ENCODE assay signal across 1 cellular context in the genomic region with DNA sequence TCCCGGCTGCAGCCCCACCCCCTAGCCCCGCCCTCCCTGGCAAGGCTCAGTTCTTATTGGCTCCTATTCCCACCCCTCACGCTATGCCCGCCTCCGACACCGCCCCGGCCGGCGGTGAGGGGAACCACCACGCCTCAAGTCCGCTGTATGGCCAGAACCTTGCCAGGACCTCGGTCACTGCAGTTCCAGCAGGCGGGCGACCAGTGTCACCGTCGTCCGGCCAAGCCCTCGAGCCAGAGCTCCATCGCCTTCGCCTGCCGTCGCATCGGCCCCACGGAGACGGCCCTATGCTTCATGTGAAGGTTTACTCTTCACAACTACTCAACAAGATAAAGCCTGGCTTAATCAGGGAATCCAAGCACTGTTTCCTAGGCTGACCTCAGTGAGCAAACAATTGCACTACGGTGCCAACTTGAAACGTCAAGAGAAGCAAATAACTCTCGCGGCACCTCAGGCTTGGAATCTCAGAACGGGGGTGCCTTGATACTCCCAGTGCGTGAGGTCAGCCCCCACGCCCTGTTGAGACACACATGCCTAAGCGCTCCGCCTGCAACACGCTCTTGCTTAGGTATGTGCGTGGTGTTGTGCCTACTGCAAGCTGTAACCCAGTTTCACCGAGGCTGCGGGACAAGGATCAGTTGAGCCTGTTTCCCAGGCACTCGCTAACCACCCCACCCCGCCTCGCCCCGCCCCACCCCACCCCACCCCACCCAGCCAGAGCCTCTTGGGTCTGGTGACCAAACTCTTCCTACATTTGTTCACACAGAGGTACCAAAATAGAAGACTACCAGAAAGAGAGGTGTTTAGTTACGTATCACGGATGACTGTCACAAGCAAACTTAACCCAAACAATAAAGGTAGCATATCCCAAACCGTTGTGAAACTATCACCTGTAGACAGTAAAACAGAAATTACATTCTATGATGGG.
A peak's percentile ranks its signal among the peaks of the same experiment; 100 is the strongest.
TF ChIP-seq lines count a peak whose summit lies in the region.

No MANE protein-coding gene starts in this region.

TF ChIP-seq in K562, 482 proteins besides CTCF, POLR2A, EP300 and RAD21 (continued from another document):
- TF ChIP-seq ZNF436 (CRISPR knock-in tag; IDR thresholded peaks at IDR 0.05) = no peak
- TF ChIP-seq, protein P1, sequence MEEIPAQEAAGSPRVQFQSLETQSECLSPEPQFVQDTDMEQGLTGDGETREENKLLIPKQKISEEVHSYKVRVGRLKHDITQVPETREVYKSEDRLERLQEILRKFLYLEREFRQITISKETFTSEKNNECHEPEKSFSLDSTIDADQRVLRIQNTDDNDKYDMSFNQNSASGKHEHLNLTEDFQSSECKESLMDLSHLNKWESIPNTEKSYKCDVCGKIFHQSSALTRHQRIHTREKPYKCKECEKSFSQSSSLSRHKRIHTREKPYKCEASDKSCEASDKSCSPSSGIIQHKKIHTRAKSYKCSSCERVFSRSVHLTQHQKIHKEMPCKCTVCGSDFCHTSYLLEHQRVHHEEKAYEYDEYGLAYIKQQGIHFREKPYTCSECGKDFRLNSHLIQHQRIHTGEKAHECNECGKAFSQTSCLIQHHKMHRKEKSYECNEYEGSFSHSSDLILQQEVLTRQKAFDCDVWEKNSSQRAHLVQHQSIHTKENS (CRISPR knock-in tag; IDR thresholded peaks at IDR 0.05) = no peak
- peak; percentile 23; the same call in 1 of the 2 replicates for TF ChIP-seq RBFOX2 (IDR thresholded peaks at IDR 0.05; ENCODE audit: low read depth, low read length)
- no peak for TF ChIP-seq LEF1 (IDR thresholded peaks at IDR 0.05)
- TF ChIP-seq CREB1 (IDR thresholded peaks at IDR 0.05) = no peak
- 0 out of 2 replicates have a peak, but pooled peaks have one; percentile 39 for TF ChIP-seq CREB1 (CRISPR knock-in tag; IDR thresholded peaks at IDR 0.05)
- TF ChIP-seq, protein P2, sequence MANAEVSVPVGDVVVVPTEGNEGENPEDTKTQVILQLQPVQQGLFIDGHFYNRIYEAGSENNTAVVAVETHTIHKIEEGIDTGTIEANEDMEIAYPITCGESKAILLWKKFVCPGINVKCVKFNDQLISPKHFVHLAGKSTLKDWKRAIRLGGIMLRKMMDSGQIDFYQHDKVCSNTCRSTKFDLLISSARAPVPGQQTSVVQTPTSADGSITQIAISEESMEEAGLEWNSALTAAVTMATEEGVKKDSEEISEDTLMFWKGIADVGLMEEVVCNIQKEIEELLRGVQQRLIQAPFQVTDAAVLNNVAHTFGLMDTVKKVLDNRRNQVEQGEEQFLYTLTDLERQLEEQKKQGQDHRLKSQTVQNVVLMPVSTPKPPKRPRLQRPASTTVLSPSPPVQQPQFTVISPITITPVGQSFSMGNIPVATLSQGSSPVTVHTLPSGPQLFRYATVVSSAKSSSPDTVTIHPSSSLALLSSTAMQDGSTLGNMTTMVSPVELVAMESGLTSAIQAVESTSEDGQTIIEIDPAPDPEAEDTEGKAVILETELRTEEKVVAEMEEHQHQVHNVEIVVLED (CRISPR knock-in tag; IDR thresholded peaks at IDR 0.05) = no peak
- TF ChIP-seq, protein P3, sequence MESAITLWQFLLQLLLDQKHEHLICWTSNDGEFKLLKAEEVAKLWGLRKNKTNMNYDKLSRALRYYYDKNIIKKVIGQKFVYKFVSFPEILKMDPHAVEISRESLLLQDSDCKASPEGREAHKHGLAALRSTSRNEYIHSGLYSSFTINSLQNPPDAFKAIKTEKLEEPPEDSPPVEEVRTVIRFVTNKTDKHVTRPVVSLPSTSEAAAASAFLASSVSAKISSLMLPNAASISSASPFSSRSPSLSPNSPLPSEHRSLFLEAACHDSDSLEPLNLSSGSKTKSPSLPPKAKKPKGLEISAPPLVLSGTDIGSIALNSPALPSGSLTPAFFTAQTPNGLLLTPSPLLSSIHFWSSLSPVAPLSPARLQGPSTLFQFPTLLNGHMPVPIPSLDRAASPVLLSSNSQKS (CRISPR knock-in tag; IDR thresholded peaks at IDR 0.05) = no peak
- TF ChIP-seq RBM34 (IDR thresholded peaks at IDR 0.05; ENCODE audit: borderline replicate concordance, insufficient read depth, low read length) = no peak
- peak; percentile 62 for TF ChIP-seq SP2 (IDR thresholded peaks at IDR 0.05; ENCODE audit: extremely low read depth, low read depth, low read length, poor library complexity, severe bottlenecking)
- TF ChIP-seq, protein P4, sequence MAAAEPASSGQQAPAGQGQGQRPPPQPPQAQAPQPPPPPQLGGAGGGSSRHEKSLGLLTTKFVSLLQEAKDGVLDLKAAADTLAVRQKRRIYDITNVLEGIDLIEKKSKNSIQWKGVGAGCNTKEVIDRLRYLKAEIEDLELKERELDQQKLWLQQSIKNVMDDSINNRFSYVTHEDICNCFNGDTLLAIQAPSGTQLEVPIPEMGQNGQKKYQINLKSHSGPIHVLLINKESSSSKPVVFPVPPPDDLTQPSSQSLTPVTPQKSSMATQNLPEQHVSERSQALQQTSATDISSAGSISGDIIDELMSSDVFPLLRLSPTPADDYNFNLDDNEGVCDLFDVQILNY (CRISPR knock-in tag; IDR thresholded peaks at IDR 0.05) = no peak
- TF ChIP-seq, protein P5, sequence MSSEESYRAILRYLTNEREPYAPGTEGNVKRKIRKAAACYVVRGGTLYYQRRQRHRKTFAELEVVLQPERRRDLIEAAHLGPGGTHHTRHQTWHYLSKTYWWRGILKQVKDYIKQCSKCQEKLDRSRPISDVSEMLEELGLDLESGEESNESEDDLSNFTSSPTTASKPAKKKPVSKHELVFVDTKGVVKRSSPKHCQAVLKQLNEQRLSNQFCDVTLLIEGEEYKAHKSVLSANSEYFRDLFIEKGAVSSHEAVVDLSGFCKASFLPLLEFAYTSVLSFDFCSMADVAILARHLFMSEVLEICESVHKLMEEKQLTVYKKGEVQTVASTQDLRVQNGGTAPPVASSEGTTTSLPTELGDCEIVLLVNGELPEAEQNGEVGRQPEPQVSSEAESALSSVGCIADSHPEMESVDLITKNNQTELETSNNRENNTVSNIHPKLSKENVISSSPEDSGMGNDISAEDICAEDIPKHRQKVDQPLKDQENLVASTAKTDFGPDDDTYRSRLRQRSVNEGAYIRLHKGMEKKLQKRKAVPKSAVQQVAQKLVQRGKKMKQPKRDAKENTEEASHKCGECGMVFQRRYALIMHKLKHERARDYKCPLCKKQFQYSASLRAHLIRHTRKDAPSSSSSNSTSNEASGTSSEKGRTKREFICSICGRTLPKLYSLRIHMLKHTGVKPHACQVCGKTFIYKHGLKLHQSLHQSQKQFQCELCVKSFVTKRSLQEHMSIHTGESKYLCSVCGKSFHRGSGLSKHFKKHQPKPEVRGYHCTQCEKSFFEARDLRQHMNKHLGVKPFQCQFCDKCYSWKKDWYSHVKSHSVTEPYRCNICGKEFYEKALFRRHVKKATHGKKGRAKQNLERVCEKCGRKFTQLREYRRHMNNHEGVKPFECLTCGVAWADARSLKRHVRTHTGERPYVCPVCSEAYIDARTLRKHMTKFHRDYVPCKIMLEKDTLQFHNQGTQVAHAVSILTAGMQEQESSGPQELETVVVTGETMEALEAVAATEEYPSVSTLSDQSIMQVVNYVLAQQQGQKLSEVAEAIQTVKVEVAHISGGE (CRISPR knock-in tag; IDR thresholded peaks at IDR 0.05) = peak in 1 of 3 experiments; percentile 88; a peak in 2 of 6 replicates
- TF ChIP-seq, protein P6, sequence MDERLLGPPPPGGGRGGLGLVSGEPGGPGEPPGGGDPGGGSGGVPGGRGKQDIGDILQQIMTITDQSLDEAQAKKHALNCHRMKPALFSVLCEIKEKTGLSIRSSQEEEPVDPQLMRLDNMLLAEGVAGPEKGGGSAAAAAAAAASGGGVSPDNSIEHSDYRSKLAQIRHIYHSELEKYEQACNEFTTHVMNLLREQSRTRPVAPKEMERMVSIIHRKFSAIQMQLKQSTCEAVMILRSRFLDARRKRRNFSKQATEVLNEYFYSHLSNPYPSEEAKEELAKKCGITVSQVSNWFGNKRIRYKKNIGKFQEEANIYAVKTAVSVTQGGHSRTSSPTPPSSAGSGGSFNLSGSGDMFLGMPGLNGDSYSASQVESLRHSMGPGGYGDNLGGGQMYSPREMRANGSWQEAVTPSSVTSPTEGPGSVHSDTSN (CRISPR knock-in tag; IDR thresholded peaks at IDR 0.05; ENCODE audit: low read depth) = peak; percentile 19; the same call in 1 of the 2 replicates
- TF ChIP-seq, protein P6 (tag; conservative IDR thresholded peaks at IDR 0.05; ENCODE audit: low read depth) = peak; percentile 85
